ENCODE assay signal across 1 cellular context in genomic region chr10:11205026-11205772, GRCh38.
TF ChIP-seq lines count a peak whose summit lies in the region.

No MANE protein-coding gene starts in this region.

TF ChIP-seq in SK-N-SH treated with all-trans-retinoic acid at 6 μM for 48 hours, 23 proteins besides CTCF, POLR2A, EP300 and RAD21 (continued from another document):
- TF ChIP-seq POU6F1 (CRISPR knock-in tag; IDR thresholded peaks at IDR 0.05; ENCODE audit: borderline replicate concordance, low read depth) (no peak), ESRRG (CRISPR knock-in tag; IDR thresholded peaks at IDR 0.05) (no peak), TCF4 (CRISPR knock-in tag; IDR thresholded peaks at IDR 0.05; ENCODE audit: borderline replicate concordance) (no peak), ZNF8 (CRISPR knock-in tag; IDR thresholded peaks at IDR 0.05) (no peak), BACH2 (CRISPR knock-in tag; IDR thresholded peaks at IDR 0.05; ENCODE audit: borderline replicate concordance) (no peak), ISL1 (CRISPR knock-in tag; IDR thresholded peaks at IDR 0.05) (no peak)
